ENCODE assay signal across 8 cellular contexts in the genomic region with DNA sequence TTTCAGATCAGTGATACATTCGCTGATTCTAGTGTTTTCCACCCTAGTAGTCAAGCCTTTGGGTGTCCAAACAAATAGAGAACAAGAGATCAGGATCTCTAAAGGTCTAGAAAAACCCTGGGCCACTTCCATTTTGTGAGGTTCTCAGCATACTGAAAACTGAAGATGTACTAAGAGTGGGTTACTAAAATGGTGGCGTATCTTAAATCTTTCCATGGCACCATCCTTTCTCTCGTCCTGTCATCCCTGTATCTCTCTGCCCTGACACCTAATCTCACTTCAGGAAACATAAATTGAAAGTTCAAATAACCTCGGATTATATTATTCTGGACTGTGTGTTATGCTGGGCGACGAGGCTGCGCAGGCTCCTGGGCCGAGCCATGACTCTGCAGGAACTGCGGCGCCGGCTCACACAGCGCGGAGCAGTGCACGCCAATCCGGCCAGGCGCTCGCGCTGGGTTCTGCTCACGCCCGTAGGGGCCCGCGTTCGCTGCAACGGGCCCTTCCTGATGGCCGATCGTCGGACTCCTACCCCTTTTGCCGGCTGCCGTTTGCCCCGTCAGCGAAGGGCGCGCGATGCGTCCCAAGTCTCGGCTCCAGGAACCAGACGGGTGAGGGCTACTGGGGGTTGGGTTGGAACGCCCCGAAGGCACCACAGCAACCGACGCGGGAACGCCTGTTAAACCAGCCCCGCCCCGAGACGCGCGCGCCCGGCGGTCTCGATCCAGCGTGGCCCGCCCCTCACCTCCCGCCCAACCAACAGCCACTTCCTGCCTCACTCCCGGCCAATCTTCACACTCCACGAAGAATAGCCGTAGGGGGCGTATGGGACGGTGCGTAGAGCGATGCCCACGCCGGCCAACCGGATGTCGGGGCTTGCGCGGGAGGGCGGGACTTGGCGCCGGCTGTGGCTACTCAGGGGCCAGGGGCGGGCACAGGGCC. TPM values are rescaled to one million over a fixed set of nuclear protein-coding genes. Genes with fewer than 3 reads are reported as not detected.
A peak's percentile ranks its signal among the peaks of the same experiment; 100 is the strongest.
DNase-seq lines count a peak whose midpoint lies in the region; ATAC-seq and TF ChIP-seq lines count a peak whose summit lies in the region.

No MANE protein-coding gene starts in this region.

- TF ChIP-seq POLR2A in GM15510 (IDR thresholded peaks at IDR 0.05; ENCODE audit: borderline replicate concordance, extremely low read depth, insufficient read length) (peak; percentile 80), prostate gland (IDR thresholded peaks at IDR 0.05) (peak; percentile 82)

- intact Hi-C loops in left ventricle myocardium superior (cut with micrococcal nuclease), result loop anchor here (2.0 kb wide), 1 partner anchor 35 kb away; a partner anchor contains a TSS
- intact Hi-C loops in prostate gland (cut with DNase I), result loop anchor here (2.0 to 5.0 kb wide), 3 partner anchors 19 to 124 kb away; a partner anchor contains a TSS

- peak in 2 of 4 experiments; percentile 10 to 44 for TF ChIP-seq CTCF in prostate gland (IDR thresholded peaks at IDR 0.05)

- H3K4me1 ChIP-seq in prostate gland (replicated peaks) (no peaks in the 10 kb centered on the region), urinary bladder (ENCODE audit: insufficient read depth) (peaks cover 5% of the 10 kb centered on the region)

- H3K36me3 ChIP-seq in prostate gland (no peaks in the 10 kb centered on the region), urinary bladder (ENCODE audit: insufficient read depth) (no peaks in the 10 kb centered on the region)

- ATAC-seq in HG02884 (IDR thresholded peaks at IDR 0.05; ENCODE audit: unreplicated experiment) (peak; percentile 79), left ventricle myocardium superior (peak; percentile 95)

- no peaks in the 10 kb centered on the region for H3K9me3 ChIP-seq in prostate gland

- DNase-seq in NCI-H146 treated with DMSO at 0.1 percent for 48 hours (lab: John Stamatoyannopoulos, UW; ENCODE audit: unreplicated experiment), result peak; percentile 92
- peak; percentile 97 to 100 (median 98) for DNase-seq in T-helper 1 cell
- peak; percentile 100 for DNase-seq in left ventricle myocardium superior
- DNase-seq in prostate gland (ENCODE audit: low spot score), result peak; percentile 99

- H3K27ac ChIP-seq in angular gyrus (ENCODE audit: low read depth, low read length) (peak overlapping the region; percentile 95), prostate gland (peak overlapping the region; percentile 91 to 95), urinary bladder (ENCODE audit: low read depth) (peak overlapping the region; percentile 84)

- H3K4me3 ChIP-seq in prostate gland, result peak overlapping the region; percentile 77 to 98
- peak overlapping the region; percentile 90 for H3K4me3 ChIP-seq in urinary bladder (ENCODE audit: low read depth, low read length)

- 2% methylated on average over 72 of the region's 72 CpGs for WGBS in prostate gland
- 1% methylated on average over 72 of the region's 72 CpGs for WGBS in urinary bladder

- H3K27me3 ChIP-seq in prostate gland (replicated peaks; ENCODE audit: insufficient read depth), result no peaks in the 10 kb centered on the region

RNA-seq across cellular contexts. Expression of a gene that starts 0.5 kb away (rescaled TPM):
- 465 TPM for total RNA-seq in left ventricle myocardium superior
- 100 to 1,000 TPM; 341 to 468 TPM for total RNA-seq in prostate gland
- total RNA-seq in urinary bladder, result 422 TPM
- 195 TPM for polyA plus RNA-seq in urinary bladder

RNA-seq across cellular contexts. Expression of a gene that starts 17.4 kb away (rescaled TPM):
- total RNA-seq in left ventricle myocardium superior, result not detected
- 1 to 10 TPM in 1 of 2 donors, not detected in 1; 5.0 TPM for total RNA-seq in prostate gland
- total RNA-seq in urinary bladder, result not detected
- polyA plus RNA-seq in urinary bladder, result 0.11 TPM

RNA-seq across cellular contexts. Expression of a gene that starts 34.4 kb away (rescaled TPM):
- total RNA-seq in left ventricle myocardium superior, result 13.5 TPM
- 10 to 100 TPM; 33.9 to 54.7 TPM for total RNA-seq in prostate gland
- total RNA-seq in urinary bladder, result 14.4 TPM
- polyA plus RNA-seq in urinary bladder, result 19.8 TPM

Comparison
In these comparisons a context has a peak if more than half of its experiments do, and no peak if none do; other contexts are left out.
1. Peak in every context shown above with its lines: DNase-seq, ATAC-seq, H3K4me3 ChIP-seq and H3K27ac ChIP-seq.